ENCODE assay signal across 10 cellular contexts in genomic region chr5:84255318-84255717, GRCh38.
DNase-seq lines count a peak whose midpoint lies in the region; ATAC-seq and TF ChIP-seq lines count a peak whose summit lies in the region.
"Had no signal": no experiment of that assay in that cellular context is flagged by ENCODE, and none has a peak within 500 bp of the region (broad histone marks: within the 10 kb centered on the region; RNA-seq: fewer than 3 reads in every experiment).

No MANE protein-coding gene starts in this region.

- H3K4me3 ChIP-seq in right lobe of liver, result no peak overlapping the region
- H3K4me3 ChIP-seq: SJSA1 had no signal

- intact Hi-C loops in right lobe of liver (cut with DNase I), result no loop called here

- no peaks in the 10 kb centered on the region for H3K4me1 ChIP-seq in right lobe of liver
- H3K4me1 ChIP-seq: parathyroid adenoma had no signal

- ATAC-seq in HG03442 (IDR thresholded peaks at IDR 0.05; ENCODE audit: unreplicated experiment) (peak; percentile 34), right lobe of liver (peak in 1 of 4 donors; percentile 42)

- no peaks in the 10 kb centered on the region for H3K36me3 ChIP-seq in right lobe of liver

- no peak overlapping the region for H3K27ac ChIP-seq in right lobe of liver
- H3K27ac ChIP-seq: parathyroid adenoma, SJSA1 had no signal

- TF ChIP-seq CTCF in right lobe of liver (IDR thresholded peaks at IDR 0.05), result peak; percentile 6 to 20 (median 10)
- TF ChIP-seq CTCF in GM13976 (IDR thresholded peaks at IDR 0.05; ENCODE audit: borderline replicate concordance, control extremely low read depth, extremely low read depth, insufficient read depth, missing control alignments), result no peak

- in situ Hi-C loops in GM13976 (cut with MboI; ENCODE audit: low sequenced_read_pairs, unreplicated experiment), result loop anchor here (25.0 kb wide), 1 partner anchor 543 kb away; the partner anchor contains the start of gene HAPLN1

- H3K9me3 ChIP-seq in right lobe of liver, result no peaks in the 10 kb centered on the region
- H3K9me3 ChIP-seq: SJSA1 had no signal

- DNase-seq in EH (ENCODE audit: low read depth) (peak; percentile 54), SW480 (ENCODE audit: low spot score) (peak; percentile 38), right lobe of liver (no peak), GM19240 (ENCODE audit: insufficient read length, low spot score) (no peak), T-helper 1 cell (no peak), pons (ENCODE audit: low spot score) (no peak), GM13976 (ENCODE audit: low spot score) (no peak)

- TF ChIP-seq POLR2A in right lobe of liver (IDR thresholded peaks at IDR 0.05), result no peak

- H3K27me3 ChIP-seq in right lobe of liver, result no peaks in the 10 kb centered on the region
- H3K27me3 ChIP-seq: SJSA1 had no signal

Comparison
In these comparisons a context has a peak if more than half of its experiments do, and no peak if none do; other contexts are left out.
1. DNase-seq: peak in EH (single experiment) and SW480 (single experiment); none in right lobe of liver (0 of 3), GM19240 (single experiment), T-helper 1 cell (0 of 5), pons (single experiment) and GM13976 (single experiment).